ENCODE assay signal across 8 cellular contexts in the genomic region with DNA sequence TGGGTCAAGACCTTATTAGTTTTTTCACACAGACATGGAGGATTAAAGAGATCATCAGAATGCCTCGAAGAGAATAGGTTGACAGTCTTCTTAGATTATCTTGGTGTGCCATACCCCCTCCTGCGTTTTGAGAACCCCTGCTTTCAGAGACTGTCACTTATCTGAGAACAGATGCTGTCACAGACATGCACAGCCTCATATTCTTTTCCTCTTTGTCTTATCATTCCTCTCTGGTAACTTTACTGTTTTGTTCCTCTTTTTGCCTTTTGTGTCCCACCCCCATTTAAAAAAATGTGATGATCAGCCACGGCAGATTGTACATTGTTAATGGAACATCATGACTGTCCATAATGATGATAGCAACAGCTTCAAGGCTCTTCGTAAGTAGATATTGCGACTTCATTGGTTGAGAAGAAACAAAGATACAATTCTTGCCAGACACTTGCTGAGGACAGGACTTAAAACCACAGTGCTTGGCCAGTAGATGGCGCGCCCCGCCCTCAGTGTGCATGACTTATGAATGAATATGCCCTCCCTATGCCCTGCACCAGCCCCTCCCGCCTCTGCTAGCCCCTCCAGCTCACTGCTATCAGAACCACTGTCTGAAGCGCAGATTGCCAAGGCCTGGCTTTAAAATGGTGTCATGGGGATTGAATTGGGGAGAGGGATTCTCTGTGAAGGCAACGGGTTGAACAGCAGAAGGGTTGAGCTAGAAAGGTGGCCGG. TPM values are rescaled to one million over a fixed set of nuclear protein-coding genes. Genes with fewer than 3 reads are reported as not detected.
DNase-seq lines count a peak whose midpoint lies in the region; ATAC-seq and TF ChIP-seq lines count a peak whose summit lies in the region.

No MANE protein-coding gene starts in this region.

- DNase-seq in GDM1 (lab: John Stamatoyannopoulos, UW) (peak; percentile 75), NCI-H526 treated with DMSO at 0.1 percent for 48 hours (lab: John Stamatoyannopoulos, UW) (peak; percentile 80), cerebellar cortex (ENCODE audit: low spot score) (peak; percentile 92), left lung (peak; percentile 88 to 98)
- DNase-seq in activated CD4-positive, alpha-beta T cell treated with anti-CD3 and anti-CD28 coated beads for 36 hours, result peak; percentile 95
- peak; percentile 85 to 86 for DNase-seq in stimulated activated CD4-positive, alpha-beta T cell treated with anti-CD3 and anti-CD28 coated beads, Interleukin-4, amount 100 ng/mL, for 4 hours

- H3K36me3 Mint-ChIP-seq in activated CD4-positive, alpha-beta T cell treated with anti-CD3 and anti-CD28 coated beads for 36 hours (ENCODE audit: low read depth), result peaks cover 6% of the 10 kb centered on the region

- H3K36me3 ChIP-seq in left lung, result no peaks in the 10 kb centered on the region

- intact Hi-C loops in activated CD4-positive, alpha-beta T cell treated with anti-CD3 and anti-CD28 coated beads for 36 hours (cut with DNase I, micrococcal nuclease), result loop anchor here (1.0 to 10.0 kb wide), 11 partner anchors 58 to 663 kb away; partner anchors contain the start of genes BPTF (in 1 of the 2), C17orf58 (in 1 of the 2) and KPNA2 (in 1 of the 2)
- intact Hi-C loops in left lung (cut with DNase I), result loop anchor here (5.0 to 10.0 kb wide), 2 partner anchors 313 to 320 kb away; no protein-coding TSS in a partner anchor

- no peak overlapping the region for H3K27ac ChIP-seq in left lung

- H3K4me1 Mint-ChIP-seq in activated CD4-positive, alpha-beta T cell treated with anti-CD3 and anti-CD28 coated beads for 36 hours, result peaks cover 25% of the 10 kb centered on the region

- ATAC-seq in HG03378 (IDR thresholded peaks at IDR 0.05; ENCODE audit: unreplicated experiment), result peak; percentile 39
- ATAC-seq in activated CD4-positive, alpha-beta T cell treated with anti-CD3 and anti-CD28 coated beads for 36 hours, result peak; percentile 55
- ATAC-seq in left lung, result peak; percentile 51
- ATAC-seq in HG02870 (IDR thresholded peaks at IDR 0.05; ENCODE audit: unreplicated experiment), result no peak

- peaks cover 3% of the 10 kb centered on the region for H3K9me3 Mint-ChIP-seq in activated CD4-positive, alpha-beta T cell treated with anti-CD3 and anti-CD28 coated beads for 36 hours (ENCODE audit: low read depth)

- peak; percentile 77 to 78 for TF ChIP-seq CTCF in left lung (IDR thresholded peaks at IDR 0.05)

- H3K4me3 Mint-ChIP-seq in activated CD4-positive, alpha-beta T cell treated with anti-CD3 and anti-CD28 coated beads for 36 hours, result no peak overlapping the region

- H3K27me3 ChIP-seq in left lung, result no peaks in the 10 kb centered on the region

- POLR2A ChIA-PET in activated CD4-positive, alpha-beta T cell treated with anti-CD3 and anti-CD28 coated beads for 36 hours (lab: Charles Lee), result interaction anchor here (1.0 to 1.1 kb wide), 3 partner anchors 9 to 101 kb away, joined by 3 to 5 read pairs (median 5); no protein-coding TSS in a partner anchor

- peaks cover 9 to 30% of the 10 kb centered on the region in 2 donors for H3K4me1 ChIP-seq in left lung

- no peaks in the 10 kb centered on the region for H3K27me3 Mint-ChIP-seq in activated CD4-positive, alpha-beta T cell treated with anti-CD3 and anti-CD28 coated beads for 36 hours

- H3K9me3 ChIP-seq in left lung, result no peaks in the 10 kb centered on the region

- H3K27ac Mint-ChIP-seq in activated CD4-positive, alpha-beta T cell treated with anti-CD3 and anti-CD28 coated beads for 36 hours, result peak overlapping the region; percentile 55

- H3K4me3 ChIP-seq in left lung, result no peak overlapping the region

- CTCF ChIA-PET in activated CD4-positive, alpha-beta T cell treated with anti-CD3 and anti-CD28 coated beads for 36 hours (lab: Charles Lee), result interaction anchor here (0.5 to 8.7 kb wide), 29 partner anchors 9 to 343 kb away, joined by 3 to 171 read pairs (median 5); partner anchors contain the start of genes NOL11 and PSMD12

RNA-seq across cellular contexts. Expression of gene PITPNC1, which starts 2.6 kb away (rescaled TPM):
- total RNA-seq in activated CD4-positive, alpha-beta T cell treated with anti-CD3 and anti-CD28 coated beads for 36 hours, result 10 to 100 TPM; 41.6 to 56.3 TPM
- total RNA-seq in left lung, result 10 to 100 TPM; 13.7 to 21.9 TPM

RNA-seq across cellular contexts. Expression of gene PSMD12, which starts 8.1 kb away (rescaled TPM):
- total RNA-seq in activated CD4-positive, alpha-beta T cell treated with anti-CD3 and anti-CD28 coated beads for 36 hours, result 100 to 1,000 TPM; 100 to 101 TPM
- 10 to 100 TPM; 40.0 to 56.6 TPM for total RNA-seq in left lung
